Comparison of ENCODE assay signal across 23 cellular contexts in genomic region chr3:118097226-118097625, GRCh38.
"Had no signal": no experiment of that assay in that cellular context is flagged by ENCODE, and none has a peak within 500 bp of the region (broad histone marks: within the 10 kb centered on the region; RNA-seq: fewer than 3 reads in every experiment).

No MANE protein-coding gene starts in this region.

- H3K4me3 ChIP-seq: MG63, SJSA1, SK-N-MC had no signal

- H3K4me1 ChIP-seq: SJSA1 had no signal

- DNase-seq: KBM-7; MG63; NCI-H1092; NCI-H1105 treated with DMSO at 0.1 percent for 48 hours; NCI-H1436; NCI-H187; NCI-H2029; NCI-H2081 treated with DMSO at 0.1 percent for 48 hours; NCI-H2171; NCI-H226; NCI-H446; NCI-H510A; NCI-H524 treated with DMSO at 0.1 percent for 48 hours; NCI-H69; NCI-H774; NK-92 treated with Interleukin-12 subunit alpha and Interleukin-12 subunit beta, amount 100 ng/mL, for 24 hours; PC-3; Right ventricle myocardium superior; SIG-M5 had no signal

- H3K27me3 ChIP-seq: MG63, SJSA1 had no signal

- ATAC-seq: Panc1, PC-3 had no signal

- H3K36me3 ChIP-seq: MG63, SJSA1 had no signal

- H3K27ac ChIP-seq: HL-60, SJSA1, SK-N-MC had no signal

- H3K9me3 ChIP-seq: SJSA1 had no signal
